Comparison of ENCODE assay signal across 2 cellular contexts in the genomic region with DNA sequence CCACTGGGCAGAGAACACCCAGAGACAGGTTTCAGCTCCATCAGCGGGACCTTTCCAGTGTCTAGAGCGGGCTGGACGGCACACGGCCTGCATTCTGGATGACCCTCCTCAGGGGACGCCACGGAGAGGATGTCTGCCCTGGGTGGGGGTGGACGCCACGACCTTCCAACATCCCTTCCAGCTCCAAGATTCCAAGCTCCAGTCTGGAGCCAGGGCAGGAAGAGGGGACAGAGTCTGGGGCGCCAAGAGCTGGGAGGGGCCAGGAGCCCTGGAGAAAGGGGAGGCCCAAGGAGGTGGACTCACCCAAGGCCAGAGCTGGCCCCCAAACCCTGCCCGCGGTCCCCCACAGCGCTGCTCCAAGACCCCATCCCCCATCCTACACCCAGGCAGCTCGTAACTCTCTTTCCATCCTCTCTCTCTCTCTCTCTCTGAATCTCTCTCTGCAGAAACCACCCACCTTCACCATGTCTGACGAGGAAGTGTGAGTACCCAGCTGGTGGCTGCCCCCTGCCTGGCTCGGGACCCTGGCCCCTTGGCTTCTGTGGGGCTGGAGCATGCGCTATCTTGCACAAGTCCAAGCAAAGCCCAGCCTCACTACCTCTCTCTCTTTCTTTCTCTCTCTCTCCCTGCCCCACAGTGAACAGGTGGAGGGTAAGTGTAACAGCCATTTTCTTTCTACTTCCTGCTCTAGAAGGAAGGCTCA.
TF ChIP-seq lines count a peak whose summit lies in the region.

No MANE protein-coding gene starts in this region.

TF ChIP-seq in HEK293, 187 proteins besides CTCF, POLR2A, EP300 and RAD21 (continues in another document):
- no peak for TF ChIP-seq ZNF629 (tag by site-specific recombination; IDR thresholded peaks at IDR 0.05)
- no peak for TF ChIP-seq ZNF843 (tag by site-specific recombination; IDR thresholded peaks at IDR 0.05)
- TF ChIP-seq ZNF596 (tag by site-specific recombination; IDR thresholded peaks at IDR 0.05): no peak
- TF ChIP-seq ZNF837 (tag by site-specific recombination; IDR thresholded peaks at IDR 0.05): no peak
- TF ChIP-seq, protein P1, sequence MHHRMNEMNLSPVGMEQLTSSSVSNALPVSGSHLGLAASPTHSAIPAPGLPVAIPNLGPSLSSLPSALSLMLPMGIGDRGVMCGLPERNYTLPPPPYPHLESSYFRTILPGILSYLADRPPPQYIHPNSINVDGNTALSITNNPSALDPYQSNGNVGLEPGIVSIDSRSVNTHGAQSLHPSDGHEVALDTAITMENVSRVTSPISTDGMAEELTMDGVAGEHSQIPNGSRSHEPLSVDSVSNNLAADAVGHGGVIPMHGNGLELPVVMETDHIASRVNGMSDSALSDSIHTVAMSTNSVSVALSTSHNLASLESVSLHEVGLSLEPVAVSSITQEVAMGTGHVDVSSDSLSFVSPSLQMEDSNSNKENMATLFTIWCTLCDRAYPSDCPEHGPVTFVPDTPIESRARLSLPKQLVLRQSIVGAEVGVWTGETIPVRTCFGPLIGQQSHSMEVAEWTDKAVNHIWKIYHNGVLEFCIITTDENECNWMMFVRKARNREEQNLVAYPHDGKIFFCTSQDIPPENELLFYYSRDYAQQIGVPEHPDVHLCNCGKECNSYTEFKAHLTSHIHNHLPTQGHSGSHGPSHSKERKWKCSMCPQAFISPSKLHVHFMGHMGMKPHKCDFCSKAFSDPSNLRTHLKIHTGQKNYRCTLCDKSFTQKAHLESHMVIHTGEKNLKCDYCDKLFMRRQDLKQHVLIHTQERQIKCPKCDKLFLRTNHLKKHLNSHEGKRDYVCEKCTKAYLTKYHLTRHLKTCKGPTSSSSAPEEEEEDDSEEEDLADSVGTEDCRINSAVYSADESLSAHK (tag by site-specific recombination; IDR thresholded peaks at IDR 0.05): no peak
- no peak for TF ChIP-seq ZBTB8A (tag by site-specific recombination; IDR thresholded peaks at IDR 0.05)
- no peak for TF ChIP-seq ZNF146 (tag by site-specific recombination; IDR thresholded peaks at IDR 0.05)
- 0 out of 2 replicates have a peak, but pooled peaks have one; percentile 12 for TF ChIP-seq ZIC2 (tag by site-specific recombination; IDR thresholded peaks at IDR 0.05)
- no peak for TF ChIP-seq ZNF677 (tag by site-specific recombination; IDR thresholded peaks at IDR 0.05)
- no peak for TF ChIP-seq ZNF24 (tag by site-specific recombination; IDR thresholded peaks at IDR 0.05)
- TF ChIP-seq, protein P2, sequence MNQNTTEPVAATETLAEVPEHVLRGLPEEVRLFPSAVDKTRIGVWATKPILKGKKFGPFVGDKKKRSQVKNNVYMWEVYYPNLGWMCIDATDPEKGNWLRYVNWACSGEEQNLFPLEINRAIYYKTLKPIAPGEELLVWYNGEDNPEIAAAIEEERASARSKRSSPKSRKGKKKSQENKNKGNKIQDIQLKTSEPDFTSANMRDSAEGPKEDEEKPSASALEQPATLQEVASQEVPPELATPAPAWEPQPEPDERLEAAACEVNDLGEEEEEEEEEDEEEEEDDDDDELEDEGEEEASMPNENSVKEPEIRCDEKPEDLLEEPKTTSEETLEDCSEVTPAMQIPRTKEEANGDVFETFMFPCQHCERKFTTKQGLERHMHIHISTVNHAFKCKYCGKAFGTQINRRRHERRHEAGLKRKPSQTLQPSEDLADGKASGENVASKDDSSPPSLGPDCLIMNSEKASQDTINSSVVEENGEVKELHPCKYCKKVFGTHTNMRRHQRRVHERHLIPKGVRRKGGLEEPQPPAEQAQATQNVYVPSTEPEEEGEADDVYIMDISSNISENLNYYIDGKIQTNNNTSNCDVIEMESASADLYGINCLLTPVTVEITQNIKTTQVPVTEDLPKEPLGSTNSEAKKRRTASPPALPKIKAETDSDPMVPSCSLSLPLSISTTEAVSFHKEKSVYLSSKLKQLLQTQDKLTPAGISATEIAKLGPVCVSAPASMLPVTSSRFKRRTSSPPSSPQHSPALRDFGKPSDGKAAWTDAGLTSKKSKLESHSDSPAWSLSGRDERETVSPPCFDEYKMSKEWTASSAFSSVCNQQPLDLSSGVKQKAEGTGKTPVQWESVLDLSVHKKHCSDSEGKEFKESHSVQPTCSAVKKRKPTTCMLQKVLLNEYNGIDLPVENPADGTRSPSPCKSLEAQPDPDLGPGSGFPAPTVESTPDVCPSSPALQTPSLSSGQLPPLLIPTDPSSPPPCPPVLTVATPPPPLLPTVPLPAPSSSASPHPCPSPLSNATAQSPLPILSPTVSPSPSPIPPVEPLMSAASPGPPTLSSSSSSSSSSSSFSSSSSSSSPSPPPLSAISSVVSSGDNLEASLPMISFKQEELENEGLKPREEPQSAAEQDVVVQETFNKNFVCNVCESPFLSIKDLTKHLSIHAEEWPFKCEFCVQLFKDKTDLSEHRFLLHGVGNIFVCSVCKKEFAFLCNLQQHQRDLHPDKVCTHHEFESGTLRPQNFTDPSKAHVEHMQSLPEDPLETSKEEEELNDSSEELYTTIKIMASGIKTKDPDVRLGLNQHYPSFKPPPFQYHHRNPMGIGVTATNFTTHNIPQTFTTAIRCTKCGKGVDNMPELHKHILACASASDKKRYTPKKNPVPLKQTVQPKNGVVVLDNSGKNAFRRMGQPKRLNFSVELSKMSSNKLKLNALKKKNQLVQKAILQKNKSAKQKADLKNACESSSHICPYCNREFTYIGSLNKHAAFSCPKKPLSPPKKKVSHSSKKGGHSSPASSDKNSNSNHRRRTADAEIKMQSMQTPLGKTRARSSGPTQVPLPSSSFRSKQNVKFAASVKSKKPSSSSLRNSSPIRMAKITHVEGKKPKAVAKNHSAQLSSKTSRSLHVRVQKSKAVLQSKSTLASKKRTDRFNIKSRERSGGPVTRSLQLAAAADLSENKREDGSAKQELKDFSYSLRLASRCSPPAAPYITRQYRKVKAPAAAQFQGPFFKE (tag by site-specific recombination; IDR thresholded peaks at IDR 0.05; ENCODE audit: borderline replicate concordance): no peak
- TF ChIP-seq, protein P3, sequence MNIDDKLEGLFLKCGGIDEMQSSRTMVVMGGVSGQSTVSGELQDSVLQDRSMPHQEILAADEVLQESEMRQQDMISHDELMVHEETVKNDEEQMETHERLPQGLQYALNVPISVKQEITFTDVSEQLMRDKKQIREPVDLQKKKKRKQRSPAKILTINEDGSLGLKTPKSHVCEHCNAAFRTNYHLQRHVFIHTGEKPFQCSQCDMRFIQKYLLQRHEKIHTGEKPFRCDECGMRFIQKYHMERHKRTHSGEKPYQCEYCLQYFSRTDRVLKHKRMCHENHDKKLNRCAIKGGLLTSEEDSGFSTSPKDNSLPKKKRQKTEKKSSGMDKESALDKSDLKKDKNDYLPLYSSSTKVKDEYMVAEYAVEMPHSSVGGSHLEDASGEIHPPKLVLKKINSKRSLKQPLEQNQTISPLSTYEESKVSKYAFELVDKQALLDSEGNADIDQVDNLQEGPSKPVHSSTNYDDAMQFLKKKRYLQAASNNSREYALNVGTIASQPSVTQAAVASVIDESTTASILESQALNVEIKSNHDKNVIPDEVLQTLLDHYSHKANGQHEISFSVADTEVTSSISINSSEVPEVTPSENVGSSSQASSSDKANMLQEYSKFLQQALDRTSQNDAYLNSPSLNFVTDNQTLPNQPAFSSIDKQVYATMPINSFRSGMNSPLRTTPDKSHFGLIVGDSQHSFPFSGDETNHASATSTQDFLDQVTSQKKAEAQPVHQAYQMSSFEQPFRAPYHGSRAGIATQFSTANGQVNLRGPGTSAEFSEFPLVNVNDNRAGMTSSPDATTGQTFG (tag by site-specific recombination; IDR thresholded peaks at IDR 0.05; ENCODE audit: borderline replicate concordance): no peak
- no peak for TF ChIP-seq ZNF529 (tag by site-specific recombination; IDR thresholded peaks at IDR 0.05; ENCODE audit: insufficient replicate concordance)
- TF ChIP-seq GLIS2 (tag by site-specific recombination; IDR thresholded peaks at IDR 0.05): 0 out of 2 replicates have a peak, but pooled peaks have one; percentile 18
- TF ChIP-seq GLI2 (tag by site-specific recombination; IDR thresholded peaks at IDR 0.05; ENCODE audit: borderline replicate concordance, low read depth): no peak
- no peak for TF ChIP-seq HOXA7 (CRISPR knock-in tag; IDR thresholded peaks at IDR 0.05; ENCODE audit: borderline replicate concordance)

TF ChIP-seq in GM12878, 131 proteins besides CTCF, POLR2A, EP300 and RAD21:
- TF ChIP-seq MEF2B (IDR thresholded peaks at IDR 0.05; ENCODE audit: partially characterized antibody, poor library complexity, severe bottlenecking): no peak
- no peak for TF ChIP-seq RFX5 (IDR thresholded peaks at IDR 0.05; ENCODE audit: low read depth, low read length)
- 0 out of 2 replicates have a peak, but pooled peaks have one; percentile 12 for TF ChIP-seq YY1 (IDR thresholded peaks at IDR 0.05; ENCODE audit: low read depth, low read length)
- TF ChIP-seq, protein P4, sequence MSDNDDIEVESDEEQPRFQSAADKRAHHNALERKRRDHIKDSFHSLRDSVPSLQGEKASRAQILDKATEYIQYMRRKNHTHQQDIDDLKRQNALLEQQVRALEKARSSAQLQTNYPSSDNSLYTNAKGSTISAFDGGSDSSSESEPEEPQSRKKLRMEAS (IDR thresholded peaks at IDR 0.05; ENCODE audit: low read depth, low read length): no peak
- no peak for TF ChIP-seq TCF12 (IDR thresholded peaks at IDR 0.05; ENCODE audit: low read depth, low read length)
- TF ChIP-seq, protein P5, sequence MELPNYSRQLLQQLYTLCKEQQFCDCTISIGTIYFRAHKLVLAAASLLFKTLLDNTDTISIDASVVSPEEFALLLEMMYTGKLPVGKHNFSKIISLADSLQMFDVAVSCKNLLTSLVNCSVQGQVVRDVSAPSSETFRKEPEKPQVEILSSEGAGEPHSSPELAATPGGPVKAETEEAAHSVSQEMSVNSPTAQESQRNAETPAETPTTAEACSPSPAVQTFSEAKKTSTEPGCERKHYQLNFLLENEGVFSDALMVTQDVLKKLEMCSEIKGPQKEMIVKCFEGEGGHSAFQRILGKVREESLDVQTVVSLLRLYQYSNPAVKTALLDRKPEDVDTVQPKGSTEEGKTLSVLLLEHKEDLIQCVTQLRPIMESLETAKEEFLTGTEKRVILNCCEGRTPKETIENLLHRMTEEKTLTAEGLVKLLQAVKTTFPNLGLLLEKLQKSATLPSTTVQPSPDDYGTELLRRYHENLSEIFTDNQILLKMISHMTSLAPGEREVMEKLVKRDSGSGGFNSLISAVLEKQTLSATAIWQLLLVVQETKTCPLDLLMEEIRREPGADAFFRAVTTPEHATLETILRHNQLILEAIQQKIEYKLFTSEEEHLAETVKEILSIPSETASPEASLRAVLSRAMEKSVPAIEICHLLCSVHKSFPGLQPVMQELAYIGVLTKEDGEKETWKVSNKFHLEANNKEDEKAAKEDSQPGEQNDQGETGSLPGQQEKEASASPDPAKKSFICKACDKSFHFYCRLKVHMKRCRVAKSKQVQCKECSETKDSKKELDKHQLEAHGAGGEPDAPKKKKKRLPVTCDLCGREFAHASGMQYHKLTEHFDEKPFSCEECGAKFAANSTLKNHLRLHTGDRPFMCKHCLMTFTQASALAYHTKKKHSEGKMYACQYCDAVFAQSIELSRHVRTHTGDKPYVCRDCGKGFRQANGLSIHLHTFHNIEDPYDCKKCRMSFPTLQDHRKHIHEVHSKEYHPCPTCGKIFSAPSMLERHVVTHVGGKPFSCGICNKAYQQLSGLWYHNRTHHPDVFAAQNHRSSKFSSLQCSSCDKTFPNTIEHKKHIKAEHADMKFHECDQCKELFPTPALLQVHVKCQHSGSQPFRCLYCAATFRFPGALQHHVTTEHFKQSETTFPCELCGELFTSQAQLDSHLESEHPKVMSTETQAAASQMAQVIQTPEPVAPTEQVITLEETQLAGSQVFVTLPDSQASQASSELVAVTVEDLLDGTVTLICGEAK (IDR thresholded peaks at IDR 0.05; ENCODE audit: borderline replicate concordance): no peak
- no peak for TF ChIP-seq TAF1 (IDR thresholded peaks at IDR 0.05; ENCODE audit: borderline replicate concordance, low read depth, low read length)
